Comparison of ENCODE assay signal across 27 cellular contexts in genomic region chr14:71212093-71212492, GRCh38.
"Had no signal": no experiment of that assay in that cellular context is flagged by ENCODE, and none has a peak within 500 bp of the region (broad histone marks: within the 10 kb centered on the region; RNA-seq: fewer than 3 reads in every experiment).

No MANE protein-coding gene starts in this region.

- FAIRE-seq: small intestine had no signal

- H3K27ac ChIP-seq: colonic mucosa, gastroesophageal sphincter, hepatocyte, parathyroid adenoma, psoas muscle, sigmoid colon, suprapubic skin, tibial nerve had no signal

- H3K4me1 Mint-ChIP-seq: activated B cell treated with CpG ODN at 0.5 μM for 24 hours; activated naive CD4-positive, alpha-beta T cell treated with anti-CD3 and anti-CD28 coated beads, Interleukin-2, amount 50 U/mL, for 24 hours; mesothelial cell of epicardium; naive B cell had no signal

- H3K27me3 Mint-ChIP-seq: activated CD4-positive, alpha-beta T cell treated with anti-CD3 and anti-CD28 coated beads for 36 hours; activated naive CD4-positive, alpha-beta T cell treated with anti-CD3 and anti-CD28 coated beads, Interleukin-2, amount 50 U/mL, for 24 hours; activated T-cell treated with anti-CD3 and anti-CD28 coated beads, Interleukin-2, amount 50 U/mL, for 24 hours had no signal

- H3K9me3 Mint-ChIP-seq: activated B cell treated with CpG ODN at 0.5 μM for 24 hours; activated naive CD4-positive, alpha-beta T cell treated with anti-CD3 and anti-CD28 coated beads, Interleukin-2, amount 50 U/mL, for 24 hours; effector memory CD8-positive, alpha-beta T cell had no signal

- DNase-seq: activated B cell treated with CpG ODN at 0.5 μM for 24 hours; activated CD4-positive, alpha-beta T cell treated with anti-CD3 and anti-CD28 coated beads for 36 hours; activated CD8-positive, alpha-beta memory T cell treated with anti-CD3 and anti-CD28 coated beads for 24 hours; activated CD8-positive, alpha-beta memory T cell treated with anti-CD3 and anti-CD28 coated beads, Interleukin-2, amount 50 U/mL, for 48 hours; activated gamma-delta T cell treated with Interleukin-2 at 50 U/mL for 16 hours; activated naive CD8-positive, alpha-beta T cell treated with anti-CD3 and anti-CD28 coated beads, Interleukin-2, amount 50 U/mL, for 24 hours; activated T-cell treated with anti-CD3 and anti-CD28 coated beads, Interleukin-2, amount 50 U/mL, for 24 hours; colonic mucosa; effector memory CD8-positive, alpha-beta T cell; erythroblast; islet precursor cell; left ventricle myocardium superior; naive B cell; nephron progenitor cell; psoas muscle; sigmoid colon; small intestine; stimulated activated CD4-positive, alpha-beta T cell treated with anti-CD3 and anti-CD28 coated beads, Interleukin-4, amount 100 ng/mL, for 24 hours; stimulated activated naive CD4-positive, alpha-beta T cell had no signal

- ATAC-seq: activated CD4-positive, alpha-beta T cell treated with anti-CD3 and anti-CD28 coated beads for 36 hours; activated naive CD8-positive, alpha-beta T cell treated with anti-CD3 and anti-CD28 coated beads, Interleukin-2, amount 50 U/mL, for 24 hours; effector memory CD8-positive, alpha-beta T cell; gastroesophageal sphincter; left ventricle myocardium superior; psoas muscle had no signal

- H3K4me3 Mint-ChIP-seq: activated B cell treated with CpG ODN at 0.5 μM for 24 hours; activated CD4-positive, alpha-beta T cell treated with anti-CD3 and anti-CD28 coated beads for 36 hours; activated naive CD4-positive, alpha-beta T cell treated with anti-CD3 and anti-CD28 coated beads, Interleukin-2, amount 50 U/mL, for 24 hours; activated naive CD8-positive, alpha-beta T cell treated with anti-CD3 and anti-CD28 coated beads, Interleukin-2, amount 50 U/mL, for 24 hours; activated T-cell treated with anti-CD3 and anti-CD28 coated beads, Interleukin-2, amount 50 U/mL, for 24 hours; effector memory CD8-positive, alpha-beta T cell; mesothelial cell of epicardium; naive B cell; nephron progenitor cell; T-helper 2 cell treated with Interferon-gamma antibody and Interleukin-4, amounts not matched to agents 5 μg/mL and 100 μg/mL, for 36 hours had no signal

- H3K27ac Mint-ChIP-seq: activated B cell treated with CpG ODN at 0.5 μM for 24 hours; activated CD4-positive, alpha-beta T cell treated with anti-CD3 and anti-CD28 coated beads for 36 hours; activated naive CD4-positive, alpha-beta T cell treated with anti-CD3 and anti-CD28 coated beads, Interleukin-2, amount 50 U/mL, for 24 hours; activated naive CD8-positive, alpha-beta T cell treated with anti-CD3 and anti-CD28 coated beads, Interleukin-2, amount 50 U/mL, for 24 hours; activated T-cell treated with anti-CD3 and anti-CD28 coated beads, Interleukin-2, amount 50 U/mL, for 24 hours; effector memory CD8-positive, alpha-beta T cell; mesothelial cell of epicardium; naive B cell; nephron progenitor cell; T-helper 2 cell treated with Interferon-gamma antibody and Interleukin-4, amounts not matched to agents 5 μg/mL and 100 μg/mL, for 36 hours had no signal

- H3K36me3 Mint-ChIP-seq: activated naive CD4-positive, alpha-beta T cell treated with anti-CD3 and anti-CD28 coated beads, Interleukin-2, amount 50 U/mL, for 24 hours; mesothelial cell of epicardium; naive B cell had no signal
